In the genomic region with DNA sequence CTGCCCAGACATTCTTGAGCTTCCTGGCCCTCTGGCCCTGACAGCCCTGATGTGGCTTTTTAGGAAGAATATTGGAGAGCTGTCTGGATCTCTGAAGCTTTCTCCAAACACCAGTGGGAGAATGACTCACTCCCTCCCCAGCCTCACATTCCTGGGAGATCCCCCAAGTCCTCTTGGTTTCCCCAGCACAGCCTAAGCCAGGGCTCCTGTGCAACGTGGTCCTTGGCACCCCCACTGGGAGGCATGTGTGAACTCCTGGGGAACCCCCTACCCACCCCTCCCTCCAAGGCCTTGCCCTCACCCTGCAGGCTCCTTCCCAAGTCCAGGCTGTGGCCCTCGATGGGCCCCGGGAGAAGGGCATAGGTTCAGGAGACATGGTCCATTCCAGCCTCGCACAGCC, we compare ENCODE assay signal across 11 cellular contexts. TPM values are rescaled to one million over a fixed set of nuclear protein-coding genes. Genes with fewer than 3 reads are reported as not detected.
DNase-seq lines count a peak whose midpoint lies in the region; ATAC-seq and TF ChIP-seq lines count a peak whose summit lies in the region.
"Had no signal": no experiment of that assay in that cellular context is flagged by ENCODE, and none has a peak within 500 bp of the region (broad histone marks: within the 10 kb centered on the region; RNA-seq: fewer than 3 reads in every experiment).

No MANE protein-coding gene starts in this region.

- intact Hi-C loops in activated CD4-positive, alpha-beta T cell treated with anti-CD3 and anti-CD28 coated beads for 36 hours (cut with DNase I, micrococcal nuclease), result no loop called here
- intact Hi-C loops in MCF 10A (cut with micrococcal nuclease), result no loop called here

- peaks cover 84% of the 10 kb centered on the region for H3K4me1 Mint-ChIP-seq in activated CD4-positive, alpha-beta T cell treated with anti-CD3 and anti-CD28 coated beads for 36 hours
- H3K4me1 Mint-ChIP-seq in MCF 10A (ENCODE audit: insufficient read depth, unreplicated experiment), result no peaks in the 10 kb centered on the region

- TF ChIP-seq CTCF in MCF 10A (IDR thresholded peaks at IDR 0.05; ENCODE audit: unreplicated experiment), result no peak

- CTCF ChIA-PET in activated CD4-positive, alpha-beta T cell treated with anti-CD3 and anti-CD28 coated beads for 36 hours (lab: Charles Lee), result interaction anchor here (0.6 to 2.1 kb wide), 10 partner anchors 8 to 294 kb away, joined by 3 to 9 read pairs (median 4); a partner anchor contains a TSS
- CTCF ChIA-PET in MCF 10A (lab: Yijun Ruan, JAX), result interaction anchor here (0.8 to 2.9 kb wide), 7 partner anchors 10 to 141 kb away, joined by 3 to 20 read pairs (median 5); no protein-coding TSS in a partner anchor

- no peak for DNase-seq in activated CD4-positive, alpha-beta T cell treated with anti-CD3 and anti-CD28 coated beads for 36 hours
- no peak for DNase-seq in activated CD4-positive, alpha-beta T cell treated with anti-CD3 and anti-CD28 coated beads, Interleukin-2, amount 50 U/mL, for 1 hour
- DNase-seq in MCF 10A (ENCODE audit: unreplicated experiment) (peak; percentile 69), kidney tubule cell (ENCODE audit: low spot score) (peak; percentile 73)
- no peak for DNase-seq in stimulated activated naive CD4-positive, alpha-beta T cell (lab: John Stamatoyannopoulos, UW)
- DNase-seq: 8988T had no signal

- peak overlapping the region; percentile 98 for H3K27ac ChIP-seq in temporal lobe (ENCODE audit: low read depth, low read length)

- H3K27me3 Mint-ChIP-seq in activated CD4-positive, alpha-beta T cell treated with anti-CD3 and anti-CD28 coated beads for 36 hours, result no peaks in the 10 kb centered on the region
- peaks cover 22% of the 10 kb centered on the region for H3K27me3 Mint-ChIP-seq in MCF 10A (ENCODE audit: insufficient read depth, unreplicated experiment)

- no peak overlapping the region for H3K4me3 Mint-ChIP-seq in activated CD4-positive, alpha-beta T cell treated with anti-CD3 and anti-CD28 coated beads for 36 hours
- H3K4me3 Mint-ChIP-seq in MCF 10A (ENCODE audit: unreplicated experiment), result no peak overlapping the region

- H3K36me3 Mint-ChIP-seq in activated CD4-positive, alpha-beta T cell treated with anti-CD3 and anti-CD28 coated beads for 36 hours (ENCODE audit: low read depth), result peaks cover 32% of the 10 kb centered on the region
- no peaks in the 10 kb centered on the region for H3K36me3 Mint-ChIP-seq in MCF 10A (ENCODE audit: insufficient read depth, unreplicated experiment)

- BruUV-seq in MCF 10A (replicated peaks; lab: Mats Ljungman, UMichigan), result no TSS peak

- H3K27ac Mint-ChIP-seq in activated CD4-positive, alpha-beta T cell treated with anti-CD3 and anti-CD28 coated beads for 36 hours, result peak overlapping the region; percentile 4
- no peak overlapping the region for H3K27ac Mint-ChIP-seq in MCF 10A (ENCODE audit: low read depth, unreplicated experiment)
- H3K27ac Mint-ChIP-seq: activated T-helper 2 cell treated with anti-CD3 and anti-CD28 coated beads, Interferon-gamma antibody, Interleukin-2, Interleukin-4, amounts not matched to agents 10 μg/mL and 5 μg/mL and 100 μg/mL, durations not matched to agents 14 hours and 24 hours and 36 hours had no signal

- H3K9me3 Mint-ChIP-seq in activated CD4-positive, alpha-beta T cell treated with anti-CD3 and anti-CD28 coated beads for 36 hours (ENCODE audit: low read depth), result peaks cover 12% of the 10 kb centered on the region
- H3K9me3 Mint-ChIP-seq in MCF 10A (ENCODE audit: unreplicated experiment), result peaks cover 11% of the 10 kb centered on the region

- POLR2A ChIA-PET in activated CD4-positive, alpha-beta T cell treated with anti-CD3 and anti-CD28 coated beads for 36 hours (lab: Charles Lee), result no interaction called here
- POLR2A ChIA-PET in MCF 10A (lab: Yijun Ruan, JAX), result interaction anchor here (0.8 to 3.5 kb wide), 2 partner anchors 14 to 41 kb away, joined by 3 to 15 read pairs; a partner anchor contains a TSS

- no peak for ATAC-seq in activated CD4-positive, alpha-beta T cell treated with anti-CD3 and anti-CD28 coated beads for 36 hours
- ATAC-seq in HG03097 (IDR thresholded peaks at IDR 0.05; ENCODE audit: low FRiP score, unreplicated experiment) (no peak), GM19455 (IDR thresholded peaks at IDR 0.05; ENCODE audit: unreplicated experiment) (no peak)

RNA-seq across cellular contexts. Expression of a gene that starts 12.7 kb away (rescaled TPM):
- 10 to 100 TPM; 13.7 to 18.4 TPM for total RNA-seq in activated CD4-positive, alpha-beta T cell treated with anti-CD3 and anti-CD28 coated beads for 36 hours
- total RNA-seq in MCF 10A (2022) (0.96 and 3.1 TPM in 2 replicates), temporal lobe (3.9 TPM)

RNA-seq across cellular contexts. Expression of a gene that starts 20.0 kb away (rescaled TPM):
- total RNA-seq in activated CD4-positive, alpha-beta T cell treated with anti-CD3 and anti-CD28 coated beads for 36 hours, result not detected
- total RNA-seq in MCF 10A (2022) (not detected in 2 replicates), temporal lobe (under 0.01 TPM)
- total RNA-seq: activated T-helper 2 cell treated with anti-CD3 and anti-CD28 coated beads, Interferon-gamma antibody, Interleukin-2, Interleukin-4, amounts not matched to agents 10 μg/mL and 5 μg/mL and 100 μg/mL, durations not matched to agents 14 hours and 24 hours and 36 hours; ureter had no signal

RNA-seq across cellular contexts. Expression of a gene that starts 41.5 kb away (rescaled TPM):
- total RNA-seq in activated CD4-positive, alpha-beta T cell treated with anti-CD3 and anti-CD28 coated beads for 36 hours, result 100 to 1,000 TPM; 123 to 133 TPM
- total RNA-seq in MCF 10A (2022) (189 and 218 TPM in 2 replicates), temporal lobe (92.9 TPM)

Comparison
In these comparisons a context has a peak if more than half of its experiments do, and no peak if none do; other contexts are left out.
1. DNase-seq: peak in MCF 10A (single experiment) and kidney tubule cell (single experiment); none in activated CD4-positive, alpha-beta T cell treated with anti-CD3 and anti-CD28 coated beads for 36 hours (single experiment), activated CD4-positive, alpha-beta T cell treated with anti-CD3 and anti-CD28 coated beads, Interleukin-2, amount 50 U/mL, for 1 hour (single experiment) and stimulated activated naive CD4-positive, alpha-beta T cell (0 of 6).